8 cellular contexts compared by ENCODE assay signal in the genomic region with DNA sequence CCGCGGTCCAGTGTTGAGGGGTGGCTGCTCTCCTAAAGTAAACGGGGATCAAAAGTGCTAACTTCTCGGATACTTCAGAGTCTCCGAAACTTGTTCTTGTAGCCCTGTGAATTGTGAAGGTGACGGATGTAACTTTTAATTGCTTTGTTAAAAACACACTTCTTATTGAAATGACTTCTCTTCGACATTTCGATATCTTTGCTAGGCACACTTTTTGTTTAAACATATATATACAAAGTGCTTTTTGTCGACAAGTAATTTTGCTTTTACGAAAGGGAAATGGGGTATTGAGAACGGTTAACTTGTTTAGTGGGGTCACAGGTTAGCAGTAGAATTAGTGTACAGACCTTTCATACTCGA. TPM values are rescaled to one million over a fixed set of nuclear protein-coding genes. Genes with fewer than 3 reads are reported as not detected.
DNase-seq lines count a peak whose midpoint lies in the region; ATAC-seq and TF ChIP-seq lines count a peak whose summit lies in the region.

No MANE protein-coding gene starts in this region.

- no peak for TF ChIP-seq CTCF in CD14-positive monocyte (IDR thresholded peaks at IDR 0.05)
- no peak for TF ChIP-seq CTCF in MCF 10A (IDR thresholded peaks at IDR 0.05; ENCODE audit: unreplicated experiment)

- 0% methylated on average over 2 to 4 of the region's 12 CpGs for WGBS in mesodermal cell (ENCODE audit: insufficient coverage in 2 of 2), 2 experiments

- peak overlapping the region; percentile 86 for H3K27ac ChIP-seq in mesodermal cell (ENCODE audit: low read depth, low read length, severe bottlenecking)

- no peaks in the 10 kb centered on the region for H3K4me1 ChIP-seq in mesodermal cell (ENCODE audit: control insufficient read depth, insufficient read depth, low read length, poor library complexity, severe bottlenecking)

- peaks cover 17 to 25% of the 10 kb centered on the region in 2 donors for H3K36me3 Mint-ChIP-seq in CD14-positive monocyte
- H3K36me3 Mint-ChIP-seq in IgD-negative memory B cell, result peaks cover 8% of the 10 kb centered on the region
- peaks cover 6% of the 10 kb centered on the region for H3K36me3 Mint-ChIP-seq in MCF 10A (ENCODE audit: insufficient read depth, unreplicated experiment)

- H3K4me3 Mint-ChIP-seq in CD14-positive monocyte, result peak overlapping the region; percentile 80 to 87
- peak overlapping the region; percentile 80 to 93 (median 92) for H3K4me3 Mint-ChIP-seq in IgD-negative memory B cell
- peak overlapping the region; percentile 72 for H3K4me3 Mint-ChIP-seq in MCF 10A (ENCODE audit: unreplicated experiment)

- H3K9me3 Mint-ChIP-seq in CD14-positive monocyte (peaks cover 22 to 32% (median 27%) of the 10 kb centered on the region in 7 donors), IgD-negative memory B cell (peaks cover 0 to 21% (median 9%) of the 10 kb centered on the region in 3 donors), MCF 10A (ENCODE audit: unreplicated experiment) (peaks cover 23% of the 10 kb centered on the region)

- intact Hi-C loops in CD14-positive monocyte (cut with micrococcal nuclease) (loop anchor here (5.0 to 10.0 kb wide), 8 partner anchors 83 to 965 kb away; a partner anchor contains a TSS), MCF 10A (cut with micrococcal nuclease) (loop anchor here (1.0 kb wide), 1 partner anchor 177 kb away; no protein-coding TSS in a partner anchor)

- peaks cover 21% of the 10 kb centered on the region for H3K9me3 ChIP-seq in mesodermal cell (ENCODE audit: control insufficient read depth, low read length)

- H3K4me3 ChIP-seq in mesodermal cell (ENCODE audit: extremely low read depth, insufficient read depth, low read length, poor library complexity, severe bottlenecking), result peak overlapping the region; percentile 81

- peak overlapping the region; percentile 81 to 97 (median 88) for H3K27ac Mint-ChIP-seq in CD14-positive monocyte
- H3K27ac Mint-ChIP-seq in IgD-negative memory B cell, result peak overlapping the region; percentile 41 to 96 (median 96)
- peak overlapping the region; percentile 37 for H3K27ac Mint-ChIP-seq in MCF 10A (ENCODE audit: low read depth, unreplicated experiment)

- H3K27me3 Mint-ChIP-seq in CD14-positive monocyte (ENCODE audit: low read depth in 3 of 3) (peaks cover 8 to 19% (median 9%) of the 10 kb centered on the region in 3 donors), IgD-negative memory B cell (no peaks in the 10 kb centered on the region), MCF 10A (ENCODE audit: insufficient read depth, unreplicated experiment) (no peaks in the 10 kb centered on the region)

- POLR2A ChIA-PET in MCF 10A (lab: Yijun Ruan, JAX), result interaction anchor here (0.6 to 1.0 kb wide), 4 partner anchors 18 to 1838 kb away, joined by 3 to 5 read pairs (median 4); no protein-coding TSS in a partner anchor

- peaks cover 4% of the 10 kb centered on the region for H3K36me3 ChIP-seq in mesodermal cell (ENCODE audit: control insufficient read depth, insufficient read depth, low read length)

- H3K4me1 Mint-ChIP-seq in CD14-positive monocyte (peaks cover 31% of the 10 kb centered on the region), IgD-negative memory B cell (peaks cover 21 to 35% (median 35%) of the 10 kb centered on the region in 3 donors), MCF 10A (ENCODE audit: insufficient read depth, unreplicated experiment) (no peaks in the 10 kb centered on the region)

- no peak for ATAC-seq in HG03039 (IDR thresholded peaks at IDR 0.05; ENCODE audit: unreplicated experiment)
- ATAC-seq in HG02571 (IDR thresholded peaks at IDR 0.05; ENCODE audit: unreplicated experiment), result no peak
- ATAC-seq in GM18517 (IDR thresholded peaks at IDR 0.05; ENCODE audit: unreplicated experiment), result no peak

- CTCF ChIA-PET in MCF 10A (lab: Yijun Ruan, JAX), result interaction anchor here (0.6 kb wide), 2 partner anchors 30 to 44 kb away, joined by 3 to 4 read pairs; no protein-coding TSS in a partner anchor

- BruUV-seq in MCF 10A (replicated peaks; lab: Mats Ljungman, UMichigan), result no TSS peak

- no peak for DNase-seq in CD14-positive monocyte (ENCODE audit: low spot score)
- DNase-seq in MCF 10A (ENCODE audit: unreplicated experiment), result no peak
- DNase-seq in NCI-H2081 treated with DMSO at 0.1 percent for 48 hours (lab: John Stamatoyannopoulos, UW), result no peak

RNA-seq across cellular contexts. Expression of a gene that starts 0.6 kb away (rescaled TPM):
- polyA plus RNA-seq in CD14-positive monocyte (10 to 100 TPM in 1 of 2 donors, 1 to 10 TPM in 1; 7.2 to 14.0 TPM), IgD-negative memory B cell (17.6 TPM)
- total RNA-seq in MCF 10A (2022), result 25.5 and 34.4 TPM in 2 replicates
- 11.5 TPM for polyA plus RNA-seq in mesodermal cell (2013, experiment 1 of 2)
- 11.9 TPM for polyA plus RNA-seq in mesodermal cell (2013, experiment 2 of 2)

Comparison
In these comparisons a context has a peak if more than half of its experiments do, and no peak if none do; other contexts are left out.
1. H3K27ac Mint-ChIP-seq: peak in every context shown above with its lines; median percentile 96 in IgD-negative memory B cell; 88 in CD14-positive monocyte; 37 in MCF 10A.